8 cellular contexts compared by ENCODE assay signal in the genomic region with DNA sequence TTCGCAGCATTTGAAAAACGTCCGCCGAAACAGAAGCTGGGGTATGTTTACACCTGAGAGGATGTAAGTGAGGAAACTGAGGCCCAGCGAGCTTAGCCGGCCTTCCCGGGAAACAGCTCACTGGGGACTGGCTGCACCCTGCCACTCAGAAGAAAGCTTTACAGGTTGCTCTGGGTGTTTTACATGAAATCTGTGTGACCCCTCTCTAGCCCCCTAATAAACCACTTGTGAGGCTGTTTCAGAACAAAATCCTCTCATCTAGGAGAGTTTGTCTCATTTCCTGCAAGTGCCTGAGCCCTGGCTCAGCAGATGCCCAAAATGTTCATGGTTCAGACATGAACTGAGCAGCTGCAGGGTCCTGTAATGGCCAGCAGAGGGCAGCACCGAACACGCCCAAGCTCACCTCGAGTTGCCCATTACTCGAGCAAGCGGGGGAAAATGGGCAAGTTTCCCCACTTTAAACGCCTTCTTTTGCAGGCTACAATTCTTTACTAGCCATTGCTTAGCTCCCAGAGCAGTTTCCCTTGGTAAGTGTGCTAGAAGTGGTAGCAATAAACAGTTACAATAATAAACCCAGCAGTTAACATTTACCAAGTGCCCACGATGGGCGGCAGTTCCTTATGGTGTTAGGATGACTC.
DNase-seq lines count a peak whose midpoint lies in the region; ATAC-seq and TF ChIP-seq lines count a peak whose summit lies in the region.

No MANE protein-coding gene starts in this region.

- peaks cover 6% of the 10 kb centered on the region for H3K27me3 Mint-ChIP-seq in activated CD4-positive, alpha-beta T cell treated with anti-CD3 and anti-CD28 coated beads for 36 hours

- POLR2A ChIA-PET in activated CD4-positive, alpha-beta T cell treated with anti-CD3 and anti-CD28 coated beads for 36 hours (lab: Charles Lee), result no interaction called here

- peak; percentile 95 for ATAC-seq in activated CD4-positive, alpha-beta T cell treated with anti-CD3 and anti-CD28 coated beads for 36 hours
- ATAC-seq in left lobe of liver, result peak; percentile 96
- ATAC-seq in HG02884 (IDR thresholded peaks at IDR 0.05; ENCODE audit: unreplicated experiment), result no peak

- CTCF ChIA-PET in activated CD4-positive, alpha-beta T cell treated with anti-CD3 and anti-CD28 coated beads for 36 hours (lab: Charles Lee), result interaction anchor here (0.6 to 11.2 kb wide), 42 partner anchors 9 to 756 kb away, joined by 3 to 183 read pairs (median 4); partner anchors contain the start of gene CASP9

- H3K4me3 Mint-ChIP-seq in activated CD4-positive, alpha-beta T cell treated with anti-CD3 and anti-CD28 coated beads for 36 hours, result no peak overlapping the region

- intact Hi-C loops in activated CD4-positive, alpha-beta T cell treated with anti-CD3 and anti-CD28 coated beads for 36 hours (cut with DNase I, micrococcal nuclease), result loop anchor here (1.0 to 2.0 kb wide), 3 partner anchors 41 to 417 kb away; no protein-coding TSS in a partner anchor

- H3K36me3 Mint-ChIP-seq in activated CD4-positive, alpha-beta T cell treated with anti-CD3 and anti-CD28 coated beads for 36 hours (ENCODE audit: low read depth), result no peaks in the 10 kb centered on the region

- no peak overlapping the region for H3K27ac Mint-ChIP-seq in activated CD4-positive, alpha-beta T cell treated with anti-CD3 and anti-CD28 coated beads for 36 hours

- H3K4me3 ChIP-seq in AG10803 (ENCODE audit: low read length), result no peak overlapping the region
- no peak overlapping the region for H3K4me3 ChIP-seq in choroid plexus epithelial cell (ENCODE audit: low read depth, low read length)

- DNase-seq in AG10803 (ENCODE audit: low read depth), result peak; percentile 78
- DNase-seq in H4 (ENCODE audit: low spot score), result peak; percentile 67
- peak; percentile 49 for DNase-seq in NCI-H446 treated with DMSO at 0.1 percent for 48 hours (lab: John Stamatoyannopoulos, UW)
- DNase-seq in activated CD4-positive, alpha-beta T cell treated with anti-CD3 and anti-CD28 coated beads for 36 hours, result peak; percentile 85
- DNase-seq in choroid plexus epithelial cell (ENCODE audit: low read depth), result peak; percentile 85
- DNase-seq in left lobe of liver (ENCODE audit: low spot score), result peak; percentile 74
- DNase-seq in stimulated activated CD4-positive, alpha-beta T cell treated with anti-CD3 and anti-CD28 coated beads, Interleukin-2, amount 100 ng/mL, for 48 hours, result peak; percentile 63 to 71

- H3K4me1 Mint-ChIP-seq in activated CD4-positive, alpha-beta T cell treated with anti-CD3 and anti-CD28 coated beads for 36 hours, result no peaks in the 10 kb centered on the region

- H3K9me3 Mint-ChIP-seq in activated CD4-positive, alpha-beta T cell treated with anti-CD3 and anti-CD28 coated beads for 36 hours (ENCODE audit: low read depth), result no peaks in the 10 kb centered on the region

- TF ChIP-seq CTCF in AG10803 (conservative IDR thresholded peaks at IDR 0.05; ENCODE audit: low read length) (peak; percentile 97), choroid plexus epithelial cell (conservative IDR thresholded peaks at IDR 0.05; ENCODE audit: low read depth, low read length) (peak; percentile 99)
